In the genomic region with DNA sequence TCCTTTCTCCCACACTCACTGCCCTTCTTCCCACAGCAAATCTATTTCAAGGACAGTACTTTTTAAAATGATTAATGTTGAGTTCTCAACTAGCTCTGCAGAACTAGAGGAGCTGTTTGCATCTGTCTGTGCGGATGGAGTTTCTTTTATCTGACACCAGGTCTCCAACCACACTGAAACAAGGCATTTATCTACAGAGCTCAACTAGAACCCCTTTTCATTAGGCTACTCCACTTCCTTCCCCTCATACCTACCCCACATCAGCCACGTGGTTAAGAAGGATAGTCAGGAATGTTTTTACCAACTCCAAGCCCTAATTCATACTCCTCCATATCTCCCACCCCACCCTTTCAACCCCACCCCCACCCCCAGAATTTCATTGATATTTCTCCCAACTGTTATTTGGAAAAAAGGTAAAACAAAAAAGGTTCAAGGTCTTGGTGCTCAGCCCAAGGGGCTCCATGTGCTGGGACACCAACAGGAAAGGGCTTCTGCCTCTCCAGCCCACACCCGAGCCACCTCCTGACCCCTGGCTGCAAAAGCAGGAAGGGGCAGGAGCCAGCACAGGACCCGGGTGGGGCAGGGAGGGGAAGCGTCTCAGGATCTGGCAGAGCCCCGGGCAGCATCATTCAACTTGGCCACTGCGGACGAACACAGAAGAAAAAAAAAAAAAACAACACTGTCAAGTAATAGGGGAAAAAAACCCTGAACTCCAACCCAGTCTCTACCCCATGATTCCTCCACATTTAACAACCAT, we compare ENCODE assay signal across 8 cellular contexts. TPM values are rescaled to one million over a fixed set of nuclear protein-coding genes. Genes with fewer than 3 reads are reported as not detected.
DNase-seq lines count a peak whose midpoint lies in the region; ATAC-seq, FAIRE-seq and TF ChIP-seq lines count a peak whose summit lies in the region.

No MANE protein-coding gene starts in this region.

- H3K4me3 ChIP-seq in cardiac muscle cell: no peak overlapping the region
- no peak overlapping the region for H3K4me3 ChIP-seq in psoas muscle

- WGBS in psoas muscle, 3 donors: 15 to 20% (median 18%) methylated on average over 8 of the region's 8 CpGs

- TF ChIP-seq CTCF in cardiac muscle cell (IDR thresholded peaks at IDR 0.05; ENCODE audit: low read depth, low read length) (no peak), psoas muscle (IDR thresholded peaks at IDR 0.05) (no peak)

- peaks cover 78% of the 10 kb centered on the region for H3K4me1 Mint-ChIP-seq in activated CD4-positive, alpha-beta memory T cell treated with anti-CD3 and anti-CD28 coated beads for 36 hours (ENCODE audit: low read depth)

- DNase-seq in GM12891 (ENCODE audit: insufficient read length, low spot score) (no peak), cardiac muscle cell (ENCODE audit: low read depth in 1 of 2, low spot score in 1 of 2) (no peak), psoas muscle (peak; percentile 62 to 71), EL (no peak)
- DNase-seq in activated CD4-positive, alpha-beta memory T cell treated with anti-CD3 and anti-CD28 coated beads for 36 hours: no peak

- POLR2A ChIA-PET in activated CD4-positive, alpha-beta memory T cell treated with anti-CD3 and anti-CD28 coated beads for 36 hours (lab: Charles Lee): interaction anchor here (1.6 to 7.8 kb wide), 5 partner anchors 9 to 61 kb away, joined by 6 to 85 read pairs (median 15); a partner anchor contains a TSS

- H3K27me3 Mint-ChIP-seq in activated CD4-positive, alpha-beta memory T cell treated with anti-CD3 and anti-CD28 coated beads for 36 hours: no peaks in the 10 kb centered on the region

- H3K36me3 ChIP-seq in cardiac muscle cell (peaks cover 62% of the 10 kb centered on the region), psoas muscle (ENCODE audit: insufficient read depth in 1 of 2, low read depth in 1 of 2) (peaks cover 12 to 79% of the 10 kb centered on the region in 2 donors)

- no peak for TF ChIP-seq POLR2A in GM12891 (IDR thresholded peaks at IDR 0.05; ENCODE audit: low read depth, low read length)

- CTCF ChIA-PET in activated CD4-positive, alpha-beta memory T cell treated with anti-CD3 and anti-CD28 coated beads for 36 hours (lab: Charles Lee): interaction anchor here (0.7 to 12.1 kb wide), 6 partner anchors 41 to 137 kb away, joined by 3 to 243 read pairs (median 4); a partner anchor contains a TSS

- no peak for FAIRE-seq in GM12891 (lab: Jason Lieb, UNC)

- peaks cover 67% of the 10 kb centered on the region for H3K36me3 Mint-ChIP-seq in activated CD4-positive, alpha-beta memory T cell treated with anti-CD3 and anti-CD28 coated beads for 36 hours

- H3K9me3 Mint-ChIP-seq in activated CD4-positive, alpha-beta memory T cell treated with anti-CD3 and anti-CD28 coated beads for 36 hours: no peaks in the 10 kb centered on the region

- H3K27ac Mint-ChIP-seq in activated CD4-positive, alpha-beta memory T cell treated with anti-CD3 and anti-CD28 coated beads for 36 hours: peak overlapping the region; percentile 84

- intact Hi-C loops in activated CD4-positive, alpha-beta memory T cell treated with anti-CD3 and anti-CD28 coated beads for 36 hours (cut with micrococcal nuclease): no loop called here
- intact Hi-C loops in psoas muscle (cut with DNase I): loop anchor here (2.0 to 10.0 kb wide), 4 partner anchors 45 to 148 kb away; a partner anchor contains a TSS

- H3K4me1 ChIP-seq in cardiac muscle cell (ENCODE audit: low read depth) (no peaks in the 10 kb centered on the region), psoas muscle (peaks cover 46% of the 10 kb centered on the region)

- H3K27me3 ChIP-seq in cardiac muscle cell: no peaks in the 10 kb centered on the region
- H3K27me3 ChIP-seq in psoas muscle (ENCODE audit: insufficient read depth in 3 of 3, low read length in 2 of 3): no peaks in the 10 kb centered on the region

- ATAC-seq in psoas muscle: no peak
- ATAC-seq in HG03159 (IDR thresholded peaks at IDR 0.05; ENCODE audit: unreplicated experiment): no peak
- ATAC-seq in GM21737 (IDR thresholded peaks at IDR 0.05; ENCODE audit: unreplicated experiment): no peak
- ATAC-seq in HG02642 (IDR thresholded peaks at IDR 0.05; ENCODE audit: poor library complexity, unreplicated experiment): no peak

- H3K27ac ChIP-seq in cardiac muscle cell (peak overlapping the region; percentile 58), psoas muscle (peak overlapping the region; percentile 71)

- H3K9me3 ChIP-seq in cardiac muscle cell (ENCODE audit: low read depth) (no peaks in the 10 kb centered on the region), psoas muscle (no peaks in the 10 kb centered on the region)

- H3K4me3 Mint-ChIP-seq in activated CD4-positive, alpha-beta memory T cell treated with anti-CD3 and anti-CD28 coated beads for 36 hours: no peak overlapping the region

TF ChIP-seq in GM12891, 5 proteins besides CTCF, POLR2A, EP300 and RAD21:
- TF ChIP-seq SPI1 (IDR thresholded peaks at IDR 0.05; ENCODE audit: low read depth, low read length) (peak; percentile 17; the same call in 1 of the 2 replicates), POLR2AphosphoS5 (IDR thresholded peaks at IDR 0.05; ENCODE audit: low read depth, low read length) (no peak)

RNA-seq across cellular contexts. Expression of a gene that starts 7.0 kb away (rescaled TPM):
- polyA plus RNA-seq in GM12891 (2012; ENCODE audit: low read depth, missing spikeins): 196 TPM
- 100 to 1,000 TPM; 212 to 219 TPM for total RNA-seq in activated CD4-positive, alpha-beta memory T cell treated with anti-CD3 and anti-CD28 coated beads for 36 hours
- 65.9 and 158 TPM in 2 replicates for total RNA-seq in cardiac muscle cell
- polyA plus RNA-seq in cardiac muscle cell: 62.2 and 82.2 TPM in 2 replicates
- 100 to 1,000 TPM; 120 to 196 (median 162) TPM for total RNA-seq in psoas muscle
- 100 to 1,000 TPM in 2 of 3 donors, 10 to 100 TPM in 1; 76.7 to 199 (median 130) TPM for polyA plus RNA-seq in psoas muscle

RNA-seq across cellular contexts. Expression of a gene that starts 43.0 kb away (rescaled TPM):
- 123 TPM for polyA plus RNA-seq in GM12891 (2012; ENCODE audit: low read depth, missing spikeins)
- total RNA-seq in activated CD4-positive, alpha-beta memory T cell treated with anti-CD3 and anti-CD28 coated beads for 36 hours: 100 to 1,000 TPM; 280 to 288 TPM
- total RNA-seq in cardiac muscle cell: 96.5 and 101 TPM in 2 replicates
- polyA plus RNA-seq in cardiac muscle cell: 61.2 and 65.2 TPM in 2 replicates
- total RNA-seq in psoas muscle: 100 to 1,000 TPM; 101 to 192 (median 129) TPM
- 100 to 1,000 TPM in 2 of 3 donors, 10 to 100 TPM in 1; 97.2 to 179 (median 108) TPM for polyA plus RNA-seq in psoas muscle

Comparison
In these comparisons a context has a peak if more than half of its experiments do, and no peak if none do; other contexts are left out.
1. DNase-seq: peak in psoas muscle (2 of 2); none in GM12891 (single experiment), activated CD4-positive, alpha-beta memory T cell treated with anti-CD3 and anti-CD28 coated beads for 36 hours (single experiment), cardiac muscle cell (0 of 2) and EL (single experiment).